In the genomic region with DNA sequence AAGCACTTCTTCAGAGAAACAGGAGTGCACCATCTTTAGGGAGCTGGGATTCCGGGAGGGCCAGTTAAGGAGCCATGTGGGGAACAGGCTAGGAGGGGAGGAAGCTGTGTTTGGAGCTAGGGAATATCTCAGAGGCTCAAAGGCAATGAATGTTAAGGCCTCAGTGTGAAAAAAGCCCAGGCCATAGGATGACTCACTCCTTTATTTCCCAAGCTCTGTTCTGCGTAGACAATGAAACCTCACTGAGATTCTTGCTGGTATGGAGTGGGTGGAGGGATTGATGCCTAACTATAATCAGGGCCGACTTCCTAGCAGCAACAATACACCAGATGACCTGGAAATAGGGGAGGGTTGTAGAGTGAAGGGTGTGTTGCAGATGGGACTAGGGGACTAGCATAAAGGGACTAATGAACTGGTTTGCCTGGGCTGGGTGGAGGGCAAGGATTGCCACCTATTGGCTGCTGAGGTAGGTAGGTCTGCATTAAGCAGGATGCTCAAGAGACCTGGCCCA, we compare ENCODE assay signal across 8 cellular contexts. TPM values are rescaled to one million over a fixed set of nuclear protein-coding genes. Genes with fewer than 3 reads are reported as not detected.
DNase-seq lines count a peak whose midpoint lies in the region; ATAC-seq, FAIRE-seq and TF ChIP-seq lines count a peak whose summit lies in the region.

No MANE protein-coding gene starts in this region.

- H3K9me3 ChIP-seq in NT2/D1 (ENCODE audit: insufficient read depth, low read length) (no peaks in the 10 kb centered on the region), endothelial cell of umbilical vein (replicated peaks; ENCODE audit: control insufficient read depth, insufficient read depth, low read length) (no peaks in the 10 kb centered on the region), ovary (no peaks in the 10 kb centered on the region)

- 40 to 54% (median 53%) methylated on average over 3 of the region's 3 CpGs for whole genome bisulfite sequencing in ovary, 3 donors

- no peaks in the 10 kb centered on the region for H3K9me1 ChIP-seq in endothelial cell of umbilical vein (replicated peaks; ENCODE audit: control insufficient read depth, extremely low read depth, insufficient read depth, low read length)

- peak overlapping the region; percentile 29 for H3K4me2 ChIP-seq in endothelial cell of umbilical vein (ENCODE audit: insufficient read depth, low read length)

- TF ChIP-seq CTCF in endothelial cell of umbilical vein (IDR thresholded peaks at IDR 0.05; ENCODE audit: extremely low read depth in 1 of 2, insufficient read depth in 1 of 2, low read depth in 1 of 2, low read length in 2 of 2): no peak
- TF ChIP-seq CTCF in ovary (IDR thresholded peaks at IDR 0.05): no peak

- POLR2A ChIA-PET in endothelial cell of umbilical vein (lab: Charles Lee): interaction anchor here (1.0 to 1.2 kb wide), 2 partner anchors 22 to 69 kb away, joined by 3 to 12 read pairs; a partner anchor contains a TSS

- BruUV-seq in endothelial cell of umbilical vein (replicated peaks; lab: Mats Ljungman, UMichigan): no TSS peak

- TF ChIP-seq POLR2A in endothelial cell of umbilical vein (IDR thresholded peaks at IDR 0.05; ENCODE audit: low read depth, low read length): peak; percentile 45
- no peak for TF ChIP-seq POLR2A in ovary (IDR thresholded peaks at IDR 0.05)

- intact Hi-C loops in endothelial cell of umbilical vein (cut with micrococcal nuclease) (loop anchor here (5.0 to 10.0 kb wide), 2 partner anchors 35 to 133 kb away; a partner anchor contains a TSS), ovary (cut with DNase I) (no loop called here)

- H3K27me3 ChIP-seq in NT2/D1 (ENCODE audit: insufficient read depth, insufficient read length) (no peaks in the 10 kb centered on the region), endothelial cell of umbilical vein (ENCODE audit: control insufficient read depth in 2 of 2, insufficient read depth in 2 of 2, low read length in 2 of 2) (no peaks in the 10 kb centered on the region), ovary (no peaks in the 10 kb centered on the region)

- H3K4me1 ChIP-seq in NT2/D1 (ENCODE audit: insufficient read depth, insufficient read length) (peaks cover 8% of the 10 kb centered on the region), endothelial cell of umbilical vein (ENCODE audit: control insufficient read depth, extremely low read depth, insufficient read depth, low read length) (peaks cover 73% of the 10 kb centered on the region), ovary (ENCODE audit: insufficient read depth) (peaks cover 6% of the 10 kb centered on the region)

- dilution Hi-C loops in endothelial cell of umbilical vein (cut with MboI; ENCODE audit: extremely low pct_ligation_motif_present, low sequenced_read_pairs): no loop called here

- peaks cover 23% of the 10 kb centered on the region for H3K79me2 ChIP-seq in endothelial cell of umbilical vein (ENCODE audit: control insufficient read depth, insufficient read depth, low read length)

- peak overlapping the region; percentile 92 for H3K27ac ChIP-seq in endothelial cell of umbilical vein (ENCODE audit: insufficient read depth, low read depth, low read length)
- no peak overlapping the region for H3K27ac ChIP-seq in ovary

- peak; percentile 99 for FAIRE-seq in endothelial cell of umbilical vein (lab: Jason Lieb, UNC)

- ATAC-seq in GM18868 (IDR thresholded peaks at IDR 0.05; ENCODE audit: unreplicated experiment): no peak

- no peak overlapping the region for H3K9ac ChIP-seq in NT2/D1 (ENCODE audit: insufficient read length, low read depth)
- peak overlapping the region; percentile 67 for H3K9ac ChIP-seq in endothelial cell of umbilical vein (replicated peaks; ENCODE audit: extremely low read depth, insufficient read depth, low read length)

- H2AFZ ChIP-seq in endothelial cell of umbilical vein (ENCODE audit: low read depth, low read length): peak overlapping the region; percentile 15

- H4K20me1 ChIP-seq in endothelial cell of umbilical vein (replicated peaks; ENCODE audit: control insufficient read depth, extremely low read depth, insufficient read depth, low read length): no peaks in the 10 kb centered on the region

- CTCF ChIA-PET in endothelial cell of umbilical vein (lab: Charles Lee): interaction anchor here (0.7 to 5.8 kb wide), 17 partner anchors 9 to 157 kb away, joined by 3 to 48 read pairs (median 5); a partner anchor contains a TSS

- H3K4me3 ChIP-seq in NT2/D1 (ENCODE audit: insufficient read length, low read depth) (no peak overlapping the region), endothelial cell of umbilical vein (replicated peaks in 1 of 3; ENCODE audit: insufficient read depth in 1 of 3, low read depth in 1 of 3, low read length in 3 of 3) (no peak overlapping the region), ovary (no peak overlapping the region)

- H3K36me3 ChIP-seq in NT2/D1 (ENCODE audit: insufficient read depth, insufficient read length, low read length): peaks cover 11% of the 10 kb centered on the region
- no peaks in the 10 kb centered on the region for H3K36me3 ChIP-seq in endothelial cell of umbilical vein (ENCODE audit: control insufficient read depth in 2 of 2, extremely low read depth in 1 of 2, insufficient read depth in 2 of 2, low read length in 2 of 2)
- H3K36me3 ChIP-seq in ovary: no peaks in the 10 kb centered on the region

- no peak for TF ChIP-seq EP300 in ovary (IDR thresholded peaks at IDR 0.05)

- DNase-seq in GF-D8 (lab: John Stamatoyannopoulos, UW) (peak; percentile 22), NT2/D1 (ENCODE audit: low read depth, low spot score) (peak; percentile 87), endothelial cell of umbilical vein (ENCODE audit: low read depth, low spot score) (peak; percentile 93), pulmonary artery endothelial cell (ENCODE audit: low read depth, low spot score) (peak; percentile 79), hippocampal formation (lab: John Stamatoyannopoulos, UW) (no peak), ovary (no peak), NCI-H1417 treated with DMSO at 0.1 percent for 48 hours (lab: John Stamatoyannopoulos, UW) (no peak)

TF ChIP-seq in endothelial cell of umbilical vein, 7 proteins besides CTCF, POLR2A, EP300 and RAD21 (continues in another document):
- TF ChIP-seq EZH2 (IDR thresholded peaks at IDR 0.05; ENCODE audit: borderline replicate concordance, low read depth, low read length, severe bottlenecking): no peak
- TF ChIP-seq JUN (IDR thresholded peaks at IDR 0.05; ENCODE audit: borderline replicate concordance, insufficient read depth, insufficient read length, low read depth): peak; percentile 92
- peak; percentile 55 for TF ChIP-seq POLR2AphosphoS5 (IDR thresholded peaks at IDR 0.05; ENCODE audit: insufficient read depth, low read depth, low read length)
- peak; percentile 95 for TF ChIP-seq FOS (IDR thresholded peaks at IDR 0.05; ENCODE audit: borderline replicate concordance, insufficient read depth, low read length)
- no peak for TF ChIP-seq MYC (IDR thresholded peaks at IDR 0.05; ENCODE audit: low read depth, low read length)

RNA-seq across cellular contexts. Expression of a gene that starts 2.1 kb away (rescaled TPM):
- total RNA-seq in endothelial cell of umbilical vein (0.30 TPM in 1 of 2 replicates, not detected in the other), pulmonary artery endothelial cell (0.26 and 0.42 TPM in 2 replicates), ovary (not detected)
- polyA plus RNA-seq in endothelial cell of umbilical vein (0.08 TPM in 1 of 2 replicates, not detected in the other), ovary (not detected)
- 0.10 and 0.17 TPM in 2 replicates for polyA plus RNA-seq in endothelial cell of umbilical vein (2011; cell fraction: cytosol; rRNA removed)
- polyA plus RNA-seq in endothelial cell of umbilical vein (2011; cell fraction: nucleus; rRNA removed): not detected in 2 replicates
- 0.52 TPM in 1 of 2 replicates, not detected in the other for polyA plus RNA-seq in endothelial cell of umbilical vein (2012)
- not detected in 2 replicates for polyA minus RNA-seq in endothelial cell of umbilical vein
- polyA minus RNA-seq in endothelial cell of umbilical vein (2011; cell fraction: cytosol; rRNA and poly(A)+ RNA removed): not detected
- not detected in 2 replicates for polyA minus RNA-seq in endothelial cell of umbilical vein (2011; cell fraction: nucleus; rRNA and poly(A)+ RNA removed)

RNA-seq across cellular contexts. Expression of a gene that starts 2.3 kb away (rescaled TPM):
- total RNA-seq in endothelial cell of umbilical vein: 69.4 and 82.7 TPM in 2 replicates
- polyA plus RNA-seq in endothelial cell of umbilical vein: 66.5 and 69.4 TPM in 2 replicates
- 25.9 and 30.3 TPM in 2 replicates for polyA plus RNA-seq in endothelial cell of umbilical vein (2011; cell fraction: cytosol; rRNA removed)
- 341 and 447 TPM in 2 replicates for polyA plus RNA-seq in endothelial cell of umbilical vein (2011; cell fraction: nucleus; rRNA removed)
- polyA plus RNA-seq in endothelial cell of umbilical vein (2012): 47.7 and 60.7 TPM in 2 replicates
- 68.1 and 84.4 TPM in 2 replicates for polyA minus RNA-seq in endothelial cell of umbilical vein
- 20.8 TPM for polyA minus RNA-seq in endothelial cell of umbilical vein (2011; cell fraction: cytosol; rRNA and poly(A)+ RNA removed)
- 104 and 120 TPM in 2 replicates for polyA minus RNA-seq in endothelial cell of umbilical vein (2011; cell fraction: nucleus; rRNA and poly(A)+ RNA removed)
- total RNA-seq in pulmonary artery endothelial cell: 47.8 and 49.5 TPM in 2 replicates
- total RNA-seq in ovary: 10 to 100 TPM; 40.5 to 86.0 (median 64.8) TPM
- 10 to 100 TPM; 19.4 to 25.7 TPM for polyA plus RNA-seq in ovary

RNA-seq across cellular contexts. Expression of a gene that starts 38.6 kb away (rescaled TPM):
- 5.5 and 9.5 TPM in 2 replicates for total RNA-seq in endothelial cell of umbilical vein
- polyA plus RNA-seq in endothelial cell of umbilical vein: 11.6 and 12.4 TPM in 2 replicates
- polyA plus RNA-seq in endothelial cell of umbilical vein (2011; cell fraction: cytosol; rRNA removed): 8.9 TPM in 2 replicates
- 8.7 and 8.8 TPM in 2 replicates for polyA plus RNA-seq in endothelial cell of umbilical vein (2011; cell fraction: nucleus; rRNA removed)
- 4.6 and 5.6 TPM in 2 replicates for polyA plus RNA-seq in endothelial cell of umbilical vein (2012)
- polyA minus RNA-seq in endothelial cell of umbilical vein: 7.9 and 12.6 TPM in 2 replicates
- polyA minus RNA-seq in endothelial cell of umbilical vein (2011; cell fraction: cytosol; rRNA and poly(A)+ RNA removed): 2.8 TPM
- polyA minus RNA-seq in endothelial cell of umbilical vein (2011; cell fraction: nucleus; rRNA and poly(A)+ RNA removed): 3.0 and 3.2 TPM in 2 replicates
- total RNA-seq in pulmonary artery endothelial cell: 2.5 and 3.3 TPM in 2 replicates
- 10 to 100 TPM; 23.0 to 91.8 (median 47.2) TPM for total RNA-seq in ovary
- 100 to 1,000 TPM in 1 of 2 donors, 10 to 100 TPM in 1; 43.3 to 116 TPM for polyA plus RNA-seq in ovary

RNA-seq across cellular contexts. Expression of a gene that starts 50.5 kb away (rescaled TPM):
- 12.0 and 21.5 TPM in 2 replicates for total RNA-seq in endothelial cell of umbilical vein
- 23.6 and 27.1 TPM in 2 replicates for polyA plus RNA-seq in endothelial cell of umbilical vein
- polyA plus RNA-seq in endothelial cell of umbilical vein (2011; cell fraction: cytosol; rRNA removed): 7.7 and 11.7 TPM in 2 replicates
- polyA plus RNA-seq in endothelial cell of umbilical vein (2011; cell fraction: nucleus; rRNA removed): 110 and 171 TPM in 2 replicates
- polyA plus RNA-seq in endothelial cell of umbilical vein (2012): 13.3 and 25.1 TPM in 2 replicates
- 13.5 and 14.5 TPM in 2 replicates for polyA minus RNA-seq in endothelial cell of umbilical vein
- polyA minus RNA-seq in endothelial cell of umbilical vein (2011; cell fraction: cytosol; rRNA and poly(A)+ RNA removed): not detected
- 8.7 and 9.2 TPM in 2 replicates for polyA minus RNA-seq in endothelial cell of umbilical vein (2011; cell fraction: nucleus; rRNA and poly(A)+ RNA removed)
- 1.1 and 7.2 TPM in 2 replicates for total RNA-seq in pulmonary artery endothelial cell
- 100 to 1,000 TPM; 101 to 318 (median 195) TPM for total RNA-seq in ovary
- 100 to 1,000 TPM; 202 to 209 TPM for polyA plus RNA-seq in ovary

Comparison
In these comparisons a context has a peak if more than half of its experiments do, and no peak if none do; other contexts are left out.
1. DNase-seq: peak in GF-D8 (single experiment), NT2/D1 (single experiment), endothelial cell of umbilical vein (single experiment) and pulmonary artery endothelial cell (single experiment); none in hippocampal formation (0 of 2), ovary (0 of 5) and NCI-H1417 treated with DMSO at 0.1 percent for 48 hours (single experiment).